In the genomic region with DNA sequence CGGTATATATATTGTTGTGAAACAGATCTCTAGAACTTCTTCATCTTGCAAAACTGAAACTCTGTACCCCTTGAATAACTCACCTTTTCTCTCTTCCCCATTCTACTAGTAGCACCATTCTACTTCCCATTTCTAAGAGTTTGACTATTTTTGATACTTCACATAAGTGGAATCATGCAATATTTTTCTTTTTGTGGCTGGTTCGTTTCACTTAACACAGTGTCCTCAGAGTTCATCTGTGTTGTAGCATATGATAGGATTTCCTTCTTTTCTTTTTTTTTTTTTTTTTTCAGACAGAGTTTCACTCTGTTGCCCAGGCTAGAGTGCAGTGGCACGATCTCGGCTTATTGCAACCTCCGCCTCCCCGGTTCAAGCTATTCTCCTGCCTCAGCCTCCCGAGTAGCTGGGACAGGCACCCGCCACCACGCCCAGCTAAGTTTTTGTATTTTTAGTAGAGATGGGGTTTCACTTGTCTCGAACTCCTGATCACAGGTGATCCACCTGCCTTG, we compare ENCODE assay signal across 8 cellular contexts. TPM values are rescaled to one million over a fixed set of nuclear protein-coding genes. Genes with fewer than 3 reads are reported as not detected.
A peak's percentile ranks its signal among the peaks of the same experiment; 100 is the strongest.
DNase-seq lines count a peak whose midpoint lies in the region; ATAC-seq and TF ChIP-seq lines count a peak whose summit lies in the region.
"Not testable (repeated sequence)": the region's sequence is repeated elsewhere in the genome, so short reads cannot be mapped to it uniquely, and the experiment has no call there.

No MANE protein-coding gene starts in this region.

- POLR2A ChIA-PET in OCI-LY7 (lab: Charles Lee) = interaction anchor here (0.7 kb wide), 2 partner anchors 426 to 603 kb away, joined by 3 to 4 read pairs; no protein-coding TSS in a partner anchor

- not testable (repeated sequence) for H3K36me3 ChIP-seq in DOHH2 (ENCODE audit: control insufficient read depth, low read length); OCI-LY7 (ENCODE audit: insufficient read depth, low read length)

- H3F3A ChIP-seq in DOHH2 (ENCODE audit: control insufficient read depth, insufficient read depth) = not testable (repeated sequence)

- not testable (repeated sequence) for H3K9me2 ChIP-seq in DOHH2 (replicated peaks; ENCODE audit: control insufficient read depth, low read length); OCI-LY7 (ENCODE audit: insufficient read depth, low read length)

- intact Hi-C loops in OCI-LY7 (cut with micrococcal nuclease; ENCODE audit: unreplicated experiment) = not testable (repeated sequence)

- H2AFZ ChIP-seq in OCI-LY7 (ENCODE audit: low read length) = not testable (repeated sequence)

- not testable (repeated sequence) for H4K20me1 ChIP-seq in DOHH2 (ENCODE audit: control insufficient read depth, insufficient read depth, low read depth, low read length); OCI-LY7 (ENCODE audit: insufficient read depth, low read length)

- not testable (repeated sequence) for H3K27ac ChIP-seq in DOHH2 (ENCODE audit: low read depth, low read length); OCI-LY7 (ENCODE audit: low read depth, low read length, poor library complexity, severe bottlenecking)
- H3K27ac ChIP-seq in epithelial cell of prostate = peak overlapping the region; percentile 72

- H3K4me3 ChIP-seq in DOHH2 (ENCODE audit: low read length); OCI-LY7 (ENCODE audit: low read depth, low read length, poor library complexity, severe bottlenecking): not testable (repeated sequence)

- H3K4me2 ChIP-seq in DOHH2 (ENCODE audit: low read length) (peak overlapping the region; percentile 32), OCI-LY7 (ENCODE audit: low read length) (0 out of 2 replicates have a peak overlapping the region, but pooled peaks have one; percentile 16)

- peaks cover 20% of the 10 kb centered on the region for H3K4me1 ChIP-seq in DOHH2 (ENCODE audit: control insufficient read depth, low read length)
- H3K4me1 ChIP-seq in OCI-LY7 (ENCODE audit: insufficient read depth, low read length, poor library complexity, severe bottlenecking) = peaks cover 16% of the 10 kb centered on the region

- TF ChIP-seq CTCF in DOHH2 (IDR thresholded peaks at IDR 0.05; ENCODE audit: low read depth, low read length, poor library complexity, severe bottlenecking); OCI-LY7 (conservative IDR thresholded peaks at IDR 0.05; ENCODE audit: low read length): not testable (repeated sequence)

- H3K79me2 ChIP-seq in DOHH2 (ENCODE audit: control insufficient read depth, low read length); OCI-LY7 (ENCODE audit: insufficient read depth, low read depth, low read length): not testable (repeated sequence)

- ATAC-seq in GM18861 (IDR thresholded peaks at IDR 0.05; ENCODE audit: unreplicated experiment) (peak; percentile 83), GM19468 (IDR thresholded peaks at IDR 0.05; ENCODE audit: extremely low read depth, unreplicated experiment) (peak; percentile 66), HG02588 (IDR thresholded peaks at IDR 0.05; ENCODE audit: unreplicated experiment) (peak; percentile 92), HG03060 (IDR thresholded peaks at IDR 0.05; ENCODE audit: low read depth, unreplicated experiment) (peak; percentile 83), HG03565 (IDR thresholded peaks at IDR 0.05; ENCODE audit: unreplicated experiment) (peak; percentile 76)

- not testable (repeated sequence) for BruUV-seq in OCI-LY7 (replicated peaks; lab: Mats Ljungman, UMichigan)

- CTCF ChIA-PET in OCI-LY7 (lab: Charles Lee; ENCODE audit: unreplicated experiment) = not testable (repeated sequence)

- H3K27me3 ChIP-seq in DOHH2 (ENCODE audit: control insufficient read depth, low read length) = not testable (repeated sequence)

- not testable (repeated sequence) for H3K9me3 ChIP-seq in DOHH2 (ENCODE audit: control insufficient read depth, insufficient read depth, low read length); OCI-LY7 (ENCODE audit: low read length)

- DNase-seq in OCI-LY7 (ENCODE audit: low spot score) = peak; percentile 42
- DNase-seq in epithelial cell of prostate (ENCODE audit: low read depth, low spot score) = not testable (repeated sequence)

RNA-seq across cellular contexts. Expression of gene EHHADH, which starts 46.1 kb away (rescaled TPM):
- 0.15 TPM in 1 of 2 replicates, not detected in the other for total RNA-seq in OCI-LY7 (2014; rRNA removed; shearing (Covaris generic))
- total RNA-seq in OCI-LY7 (2022) = 1.1 and 1.3 TPM in 2 replicates
